20 cellular contexts compared by ENCODE assay signal in genomic region chr20:1286267-1287036, GRCh38. TPM values are rescaled to one million over a fixed set of nuclear protein-coding genes. Genes with fewer than 3 reads are reported as not detected.
A peak's percentile ranks its signal among the peaks of the same experiment; 100 is the strongest.
DNase-seq lines count a peak whose midpoint lies in the region; ATAC-seq and TF ChIP-seq lines count a peak whose summit lies in the region.
"Had no signal": no experiment of that assay in that cellular context is flagged by ENCODE, and none has a peak within 500 bp of the region (broad histone marks: within the 10 kb centered on the region; RNA-seq: fewer than 3 reads in every experiment).

No MANE protein-coding gene starts in this region.

- H4K91ac ChIP-seq in IMR-90 (ENCODE audit: insufficient read depth, low read depth, low read length): no peak overlapping the region

- H3K4me1 Mint-ChIP-seq in activated CD4-positive, alpha-beta T cell treated with anti-CD3 and anti-CD28 coated beads for 36 hours: peaks cover 60% of the 10 kb centered on the region
- H3K4me1 Mint-ChIP-seq in activated T-helper 17 cell treated with anti-CD3 and anti-CD28 coated beads, Interleukin-2, amount 50 U/mL, for 72 hours: peaks cover 16% of the 10 kb centered on the region
- H3K4me1 Mint-ChIP-seq: memory B cell had no signal

- POLR2A ChIA-PET in activated CD4-positive, alpha-beta T cell treated with anti-CD3 and anti-CD28 coated beads for 36 hours (lab: Charles Lee): no interaction called here
- POLR2A ChIA-PET in IMR-90 (lab: Charles Lee; ENCODE audit: unreplicated experiment): no interaction called here

- H3K4me2 ChIP-seq in IMR-90 (ENCODE audit: low read depth, low read length): no peak overlapping the region

- dilution Hi-C loops in IMR-90 (cut with HindIII; ENCODE audit: low sequenced_read_pairs, unreplicated experiment): no loop called here

- no peak overlapping the region for H2AFZ ChIP-seq in IMR-90 (replicated peaks; ENCODE audit: low read length, poor library complexity)

- no TSS peak for BruUV-seq in IMR-90 (replicated peaks; lab: Mats Ljungman, UMichigan)

- intact Hi-C loops in activated CD4-positive, alpha-beta T cell treated with anti-CD3 and anti-CD28 coated beads for 36 hours (cut with DNase I, micrococcal nuclease): no loop called here
- intact Hi-C loops in IMR-90 (cut with micrococcal nuclease): no loop called here
- intact Hi-C loops in mucosa of descending colon (cut with DNase I, micrococcal nuclease): no loop called here
- intact Hi-C loops in aorta (cut with DNase I): no loop called here

- H3K18ac ChIP-seq in IMR-90 (ENCODE audit: low read depth, low read length): no peak overlapping the region

- no peaks in the 10 kb centered on the region for H3K36me3 ChIP-seq in IMR-90 (ENCODE audit: control insufficient read depth, insufficient read depth, low read length)
- no peaks in the 10 kb centered on the region for H3K36me3 ChIP-seq in mucosa of descending colon (ENCODE audit: low read depth)
- no peaks in the 10 kb centered on the region for H3K36me3 ChIP-seq in aorta (ENCODE audit: control insufficient read depth in 1 of 2, insufficient read depth in 2 of 2, low read length in 1 of 2)
- H3K36me3 ChIP-seq: colonic mucosa had no signal

- peak; percentile 28 for ATAC-seq in activated CD4-positive, alpha-beta T cell treated with anti-CD3 and anti-CD28 coated beads for 36 hours
- ATAC-seq in IMR-90 (ENCODE audit: low read depth): no peak
- ATAC-seq in activated T-helper 17 cell treated with anti-CD3 and anti-CD28 coated beads, Interleukin-2, amount 50 U/mL, for 72 hours (replicated peaks): peak; percentile 23
- peak; percentile 19 for ATAC-seq in mucosa of descending colon
- ATAC-seq in aorta (ENCODE audit: low FRiP score): no peak
- ATAC-seq: right cardiac atrium had no signal

- H3K27me3 ChIP-seq in IMR-90 (ENCODE audit: control insufficient read depth, insufficient read depth, low read length) (no peaks in the 10 kb centered on the region), aorta (ENCODE audit: control insufficient read depth in 1 of 2, insufficient read depth in 2 of 2, low read length in 1 of 2) (no peaks in the 10 kb centered on the region)
- H3K27me3 ChIP-seq: colonic mucosa had no signal

- no peak overlapping the region for H2AK5ac ChIP-seq in IMR-90 (ENCODE audit: low read depth, low read length)

- no peak overlapping the region for H3K4ac ChIP-seq in IMR-90 (ENCODE audit: low read depth, low read length)

- H3K36me3 Mint-ChIP-seq in activated CD4-positive, alpha-beta T cell treated with anti-CD3 and anti-CD28 coated beads for 36 hours (ENCODE audit: low read depth): no peaks in the 10 kb centered on the region
- no peaks in the 10 kb centered on the region for H3K36me3 Mint-ChIP-seq in activated T-helper 17 cell treated with anti-CD3 and anti-CD28 coated beads, Interleukin-2, amount 50 U/mL, for 72 hours (ENCODE audit: low read depth)

- peaks cover 9% of the 10 kb centered on the region for H3K9me1 ChIP-seq in IMR-90 (ENCODE audit: insufficient read depth, low read length)

- TF ChIP-seq CTCF in IMR-90 (conservative IDR thresholded peaks at IDR 0.05; ENCODE audit: low read depth, low read length) (no peak), mucosa of descending colon (IDR thresholded peaks at IDR 0.05) (no peak)

- H4K5ac ChIP-seq in IMR-90 (ENCODE audit: low read depth, low read length): no peak overlapping the region

- CTCF ChIA-PET in activated CD4-positive, alpha-beta T cell treated with anti-CD3 and anti-CD28 coated beads for 36 hours (lab: Charles Lee): interaction anchor here (0.7 to 1.2 kb wide), 5 partner anchors 12 to 490 kb away, joined by 3 to 4 read pairs (median 3); no protein-coding TSS in a partner anchor
- CTCF ChIA-PET in IMR-90 (lab: Yijun Ruan, JAX): no interaction called here

- H2BK20ac ChIP-seq in IMR-90 (ENCODE audit: low read depth, low read length): no peak overlapping the region

- no peaks in the 10 kb centered on the region for H3K9me3 Mint-ChIP-seq in activated CD4-positive, alpha-beta T cell treated with anti-CD3 and anti-CD28 coated beads for 36 hours (ENCODE audit: low read depth)
- H3K9me3 Mint-ChIP-seq in activated T-helper 17 cell treated with anti-CD3 and anti-CD28 coated beads, Interleukin-2, amount 50 U/mL, for 72 hours: no peaks in the 10 kb centered on the region
- H3K9me3 Mint-ChIP-seq: memory B cell had no signal

- no peak overlapping the region for H2BK15ac ChIP-seq in IMR-90 (ENCODE audit: low read depth, low read length)

- peaks cover 13% of the 10 kb centered on the region for H4K20me1 ChIP-seq in IMR-90 (ENCODE audit: insufficient read depth, low read length)

- TF ChIP-seq POLR2A in IMR-90 (IDR thresholded peaks at IDR 0.05; ENCODE audit: low read depth, low read length): no peak

- H3K27ac Mint-ChIP-seq in activated CD4-positive, alpha-beta T cell treated with anti-CD3 and anti-CD28 coated beads for 36 hours: peak overlapping the region; percentile 80
- H3K27ac Mint-ChIP-seq in activated T-helper 17 cell treated with anti-CD3 and anti-CD28 coated beads, Interleukin-2, amount 50 U/mL, for 72 hours: peak overlapping the region; percentile 60
- H3K27ac Mint-ChIP-seq: memory B cell had no signal

- 64% methylated on average over 5 of the region's 9 CpGs; no CpG with 5 or more reads in 1 of the 2 experiments for WGBS in IMR-90 (ENCODE audit: extremely low coverage in 2 of 2, insufficient read length in 1 of 2), 2 experiments
- WGBS in aorta, 2 donors: 57 to 64% methylated on average over 9 of the region's 9 CpGs

- no peak overlapping the region for H3K14ac ChIP-seq in IMR-90 (replicated peaks; ENCODE audit: low read depth, low read length)

- H3K56ac ChIP-seq in IMR-90 (ENCODE audit: extremely low read depth, insufficient read depth, low read length): no peak overlapping the region

- H3K9me3 ChIP-seq in IMR-90 (ENCODE audit: control insufficient read depth, insufficient read depth, low read length) (no peaks in the 10 kb centered on the region), mucosa of descending colon (no peaks in the 10 kb centered on the region), aorta (ENCODE audit: control insufficient read depth, low read length) (no peaks in the 10 kb centered on the region)
- H3K9me3 ChIP-seq: colonic mucosa had no signal

- H3K4me1 ChIP-seq in IMR-90 (ENCODE audit: control insufficient read depth, insufficient read depth, low read length) (peaks cover 2% of the 10 kb centered on the region; the same call in 1 of the 2 replicates), mucosa of descending colon (ENCODE audit: low read depth) (peaks cover 7% of the 10 kb centered on the region), aorta (ENCODE audit: control insufficient read depth in 1 of 2, insufficient read depth in 2 of 2, low read length in 2 of 2) (no peaks in the 10 kb centered on the region)
- H3K4me1 ChIP-seq: colonic mucosa had no signal

- H4K8ac ChIP-seq in IMR-90 (ENCODE audit: low read depth in 2 of 2, low read length in 2 of 2): no peak overlapping the region

- peak overlapping the region; percentile 17 for H3K4me3 Mint-ChIP-seq in activated CD4-positive, alpha-beta T cell treated with anti-CD3 and anti-CD28 coated beads for 36 hours
- peak overlapping the region; percentile 39 for H3K4me3 Mint-ChIP-seq in activated T-helper 17 cell treated with anti-CD3 and anti-CD28 coated beads, Interleukin-2, amount 50 U/mL, for 72 hours
- H3K4me3 Mint-ChIP-seq: memory B cell had no signal

- no peak for DNase-seq in activated CD4-positive, alpha-beta T cell treated with anti-CD3 and anti-CD28 coated beads for 36 hours
- no peak for DNase-seq in activated CD4-positive, alpha-beta T cell treated with anti-CD3 and anti-CD28 coated beads for 1 hour
- no peak for DNase-seq in IMR-90
- no peak for DNase-seq in mucosa of descending colon
- no peak for DNase-seq in Kasumi-1 (lab: John Stamatoyannopoulos, UW)
- no peak for DNase-seq in amniotic stem cell (lab: John Stamatoyannopoulos, UW)
- no peak for DNase-seq in aorta
- DNase-seq: 8988T; amygdala; colonic mucosa; GOT3; NCI-H187; NCI-H446 treated with DMSO at 0.1 percent for 48 hours; right cardiac atrium; Right ventricle myocardium superior; stimulated activated CD4-positive, alpha-beta T cell treated with anti-CD3 and anti-CD28 coated beads, Interleukin-2, amount 100 ng/mL, for 24 hours; trophoblast cell had no signal

- no peak overlapping the region for H3K23ac ChIP-seq in IMR-90 (ENCODE audit: low read depth, low read length)

- no peak overlapping the region for H3K9ac ChIP-seq in IMR-90 (ENCODE audit: low read depth, low read length)

- no peak overlapping the region for H2BK5ac ChIP-seq in IMR-90 (ENCODE audit: low read depth, low read length, poor library complexity, severe bottlenecking)

- no peak overlapping the region for H3K4me3 ChIP-seq in IMR-90 (ENCODE audit: insufficient read depth, low read depth, low read length)
- H3K4me3 ChIP-seq in mucosa of descending colon: no peak overlapping the region
- no peak overlapping the region for H3K4me3 ChIP-seq in aorta (ENCODE audit: low read length in 2 of 2)
- H3K4me3 ChIP-seq: colonic mucosa had no signal

- in situ Hi-C loops in IMR-90 (cut with MboI; ENCODE audit: low sequenced_read_pairs): no loop called here

- no peak for TF ChIP-seq RAD21 in IMR-90 (IDR thresholded peaks at IDR 0.05; ENCODE audit: low read length)

- H2BK120ac ChIP-seq in IMR-90 (ENCODE audit: low read depth, low read length): no peak overlapping the region

- H2AK9ac ChIP-seq in IMR-90 (replicated peaks; ENCODE audit: low read depth, low read length, poor library complexity): peak overlapping the region; percentile 28

- H3K79me1 ChIP-seq in IMR-90 (ENCODE audit: low read depth in 1 of 2, low read length in 2 of 2): peaks cover 0 to 10% of the 10 kb centered on the region in 2 experiments; a peak in 2 of 4 replicates

- H3K27ac ChIP-seq in IMR-90 (ENCODE audit: insufficient read depth, low read length) (no peak overlapping the region), aorta (ENCODE audit: low read depth in 1 of 2, low read length in 2 of 2) (no peak overlapping the region)
- H3K27ac ChIP-seq: C4-2B, colonic mucosa had no signal

- H3K27me3 Mint-ChIP-seq in activated CD4-positive, alpha-beta T cell treated with anti-CD3 and anti-CD28 coated beads for 36 hours: no peaks in the 10 kb centered on the region
- no peaks in the 10 kb centered on the region for H3K27me3 Mint-ChIP-seq in activated T-helper 17 cell treated with anti-CD3 and anti-CD28 coated beads, Interleukin-2, amount 50 U/mL, for 72 hours

RNA-seq across cellular contexts. Expression of gene SNPH, which starts 20.4 kb away (rescaled TPM):
- 1 to 10 TPM; 2.5 to 2.9 TPM for total RNA-seq in activated CD4-positive, alpha-beta T cell treated with anti-CD3 and anti-CD28 coated beads for 36 hours
- total RNA-seq in IMR-90 (2012; rRNA removed): 4.5 and 4.7 TPM in 2 replicates
- 3.1 and 3.2 TPM in 2 replicates for polyA plus RNA-seq in IMR-90 (2012; rRNA removed)
- 1.5 and 3.4 TPM in 2 replicates for polyA plus RNA-seq in IMR-90 (2012; cell fraction: cytosol; rRNA removed)
- polyA plus RNA-seq in IMR-90 (2012; cell fraction: nucleus; rRNA removed; ENCODE audit: low replicate concordance): 6.1 and 14.6 TPM in 2 replicates
- 1 to 10 TPM in 1 of 2 donors, under 1 TPM in 1; 0.90 to 1.7 TPM for total RNA-seq in activated T-helper 17 cell treated with anti-CD3 and anti-CD28 coated beads, Interleukin-2, amount 50 U/mL, for 72 hours
- 10 to 100 TPM in 1 of 3 donors, 1 to 10 TPM in 2; 1.1 to 11.7 (median 2.2) TPM for total RNA-seq in mucosa of descending colon
- total RNA-seq in aorta: 1 to 10 TPM; 4.9 to 6.2 TPM
- polyA plus RNA-seq in aorta: 1 to 10 TPM; 1.3 to 6.8 TPM

RNA-seq across cellular contexts. Expression of gene SDCBP2, which starts 42.5 kb away (rescaled TPM):
- total RNA-seq in activated CD4-positive, alpha-beta T cell treated with anti-CD3 and anti-CD28 coated beads for 36 hours: 1 to 10 TPM; 2.8 to 3.2 TPM
- total RNA-seq in IMR-90 (2012; rRNA removed) (0.54 and 0.83 TPM in 2 replicates), mucosa of descending colon (100 to 1,000 TPM; 165 to 447 (median 320) TPM), aorta (1 to 10 TPM; 5.3 to 6.9 TPM)
- polyA plus RNA-seq in IMR-90 (2012; rRNA removed) (1.3 TPM in 2 replicates), aorta (10 to 100 TPM in 1 of 2 donors, 1 to 10 TPM in 1; 4.0 to 63.4 TPM)
- 1.5 and 1.6 TPM in 2 replicates for polyA plus RNA-seq in IMR-90 (2012; cell fraction: cytosol; rRNA removed)
- polyA plus RNA-seq in IMR-90 (2012; cell fraction: nucleus; rRNA removed; ENCODE audit: low replicate concordance): 2.5 and 4.1 TPM in 2 replicates
- 10 to 100 TPM in 1 of 2 donors, 1 to 10 TPM in 1; 1.8 to 14.3 TPM for total RNA-seq in activated T-helper 17 cell treated with anti-CD3 and anti-CD28 coated beads, Interleukin-2, amount 50 U/mL, for 72 hours

Comparison
In these comparisons a context has a peak if more than half of its experiments do, and no peak if none do; other contexts are left out.
1. ATAC-seq: peak in activated CD4-positive, alpha-beta T cell treated with anti-CD3 and anti-CD28 coated beads for 36 hours (single experiment), activated T-helper 17 cell treated with anti-CD3 and anti-CD28 coated beads, Interleukin-2, amount 50 U/mL, for 72 hours (single experiment) and mucosa of descending colon (single experiment); none in IMR-90 (single experiment) and aorta (single experiment).
2. RNA of gene SDCBP2, which starts 42.5 kb away (total RNA-seq): 165 to 447 TPM in mucosa of descending colon; 1.8 to 14.3 TPM in activated T-helper 17 cell treated with anti-CD3 and anti-CD28 coated beads, Interleukin-2, amount 50 U/mL, for 72 hours, 5.3 to 6.9 TPM in aorta, 2.8 to 3.2 TPM in activated CD4-positive, alpha-beta T cell treated with anti-CD3 and anti-CD28 coated beads for 36 hours and 0.54 to 0.83 TPM in IMR-90; every median in the first group is over 10 times any median in the second.